9 cellular contexts compared by ENCODE assay signal in genomic region chr6:170575250-170575649, GRCh38. TPM values are rescaled to one million over a fixed set of nuclear protein-coding genes. Genes with fewer than 3 reads are reported as not detected.
DNase-seq lines count a peak whose midpoint lies in the region; ATAC-seq and TF ChIP-seq lines count a peak whose summit lies in the region.
"Had no signal": no experiment of that assay in that cellular context is flagged by ENCODE, and none has a peak within 500 bp of the region (broad histone marks: within the 10 kb centered on the region; RNA-seq: fewer than 3 reads in every experiment).

No MANE protein-coding gene starts in this region.

- H3K27me3 ChIP-seq in BJ (ENCODE audit: control insufficient read depth, insufficient read depth, low read length) (no peaks in the 10 kb centered on the region), H7 (ENCODE audit: control insufficient read depth, insufficient read depth, low read length) (no peaks in the 10 kb centered on the region)

- POLR2A ChIA-PET in BJ (lab: Charles Lee): no interaction called here

- no peak for DNase-seq in BJ (ENCODE audit: low read depth)
- DNase-seq in H7: peak; percentile 22
- DNase-seq in SW480 (ENCODE audit: low spot score): peak; percentile 8
- peak; percentile 8 for DNase-seq in hepatic stellate cell (ENCODE audit: low spot score)
- no peak for DNase-seq in inferior parietal cortex (ENCODE audit: extremely low spot score)
- DNase-seq in superior temporal gyrus (ENCODE audit: extremely low spot score): no peak
- DNase-seq: activated effector memory CD4-positive, alpha-beta T cell treated with Interleukin-2 at 50 U/mL for 16 hours had no signal

- H3K4me3 ChIP-seq in BJ (ENCODE audit: low read depth, low read length): no peak overlapping the region
- H3K4me3 ChIP-seq in H7 (ENCODE audit: insufficient read depth, low read depth, low read length): no peak overlapping the region

- ATAC-seq in GM19452 (IDR thresholded peaks at IDR 0.05; ENCODE audit: unreplicated experiment): no peak
- no peak for ATAC-seq in HG02852 (IDR thresholded peaks at IDR 0.05; ENCODE audit: unreplicated experiment)

- TF ChIP-seq CTCF in BJ (IDR thresholded peaks at IDR 0.05; ENCODE audit: insufficient read depth, low read depth, low read length): peak; percentile 25; the same call in 1 of the 2 replicates

- H3K36me3 ChIP-seq in BJ (ENCODE audit: control insufficient read depth, insufficient read depth, low read length) (peaks cover 14% of the 10 kb centered on the region), H7 (replicated peaks; ENCODE audit: control insufficient read depth, insufficient read depth, low read length) (peaks cover 8% of the 10 kb centered on the region)

- CTCF ChIA-PET in BJ (lab: Yijun Ruan, JAX): no interaction called here

RNA-seq across cellular contexts. Expression of gene PDCD2, which starts 9.2 kb away (rescaled TPM):
- 48.2 and 65.5 TPM in 2 replicates for polyA plus RNA-seq in BJ (2011; rRNA removed)
- polyA minus RNA-seq in BJ (2011; rRNA and poly(A)+ RNA removed): 22.1 and 26.9 TPM in 2 replicates
- total RNA-seq in H7 (2014; rRNA removed; shearing (Covaris generic)): 84.5 and 93.7 TPM in 2 replicates

RNA-seq across cellular contexts. Expression of gene TBP, which starts 21.1 kb away (rescaled TPM):
- 18.3 and 19.3 TPM in 2 replicates for polyA plus RNA-seq in BJ (2011; rRNA removed)
- polyA minus RNA-seq in BJ (2011; rRNA and poly(A)+ RNA removed): 12.7 and 22.5 TPM in 2 replicates
- 20.8 and 23.4 TPM in 2 replicates for total RNA-seq in H7 (2014; rRNA removed; shearing (Covaris generic))

RNA-seq across cellular contexts. Expression of gene PSMB1, which starts 22.1 kb away (rescaled TPM):
- polyA plus RNA-seq in BJ (2011; rRNA removed): 344 and 352 TPM in 2 replicates
- polyA minus RNA-seq in BJ (2011; rRNA and poly(A)+ RNA removed): 93.9 and 123 TPM in 2 replicates
- 437 and 450 TPM in 2 replicates for total RNA-seq in H7 (2014; rRNA removed; shearing (Covaris generic))

Comparison
In these comparisons a context has a peak if more than half of its experiments do, and no peak if none do; other contexts are left out.
1. DNase-seq: peak in H7 (single experiment), SW480 (single experiment) and hepatic stellate cell (single experiment); none in BJ (single experiment), inferior parietal cortex (single experiment) and superior temporal gyrus (single experiment).